In genomic region chr20:49483706-49484101, GRCh38 we compare ENCODE assay signal across 8 cellular contexts. TPM values are rescaled to one million over a fixed set of nuclear protein-coding genes. Genes with fewer than 3 reads are reported as not detected.
DNase-seq lines count a peak whose midpoint lies in the region; ATAC-seq and TF ChIP-seq lines count a peak whose summit lies in the region.

No MANE protein-coding gene starts in this region.

- H3K27ac Mint-ChIP-seq in MCF 10A (ENCODE audit: low read depth, unreplicated experiment) = no peak overlapping the region

- H3K18ac ChIP-seq in mesendoderm (ENCODE audit: low read length) = no peak overlapping the region

- POLR2A ChIA-PET in MCF 10A (lab: Yijun Ruan, JAX) = interaction anchor here (0.6 to 2.2 kb wide), 15 partner anchors 8 to 163 kb away, joined by 3 to 21 read pairs (median 6); no protein-coding TSS in a partner anchor

- no peak overlapping the region for H2BK15ac ChIP-seq in mesendoderm (replicated peaks; ENCODE audit: low read depth)

- peak overlapping the region; percentile 47 for H3K9ac ChIP-seq in mesendoderm (ENCODE audit: low read length)

- ATAC-seq in HG02884 (IDR thresholded peaks at IDR 0.05; ENCODE audit: unreplicated experiment) = no peak
- no peak for ATAC-seq in left colon

- H3K4me3 Mint-ChIP-seq in MCF 10A (ENCODE audit: unreplicated experiment) = peak overlapping the region; percentile 69

- no peaks in the 10 kb centered on the region for H3K79me1 ChIP-seq in mesendoderm (ENCODE audit: low read length)

- intact Hi-C loops in MCF 10A (cut with micrococcal nuclease) = loop anchor here (1.0 to 2.0 kb wide), 5 partner anchors 25 to 149 kb away; no protein-coding TSS in a partner anchor
- intact Hi-C loops in tibial artery (cut with DNase I; ENCODE audit: low total_unique reads) = loop anchor here (2.0 to 5.0 kb wide), 3 partner anchors 49 to 151 kb away; no protein-coding TSS in a partner anchor
- intact Hi-C loops in left colon (cut with DNase I, micrococcal nuclease) = loop anchor here (10.0 kb wide), 1 partner anchor 149 kb away; no protein-coding TSS in a partner anchor

- no peaks in the 10 kb centered on the region for H3K4me1 ChIP-seq in mesendoderm (ENCODE audit: control insufficient read depth, low read depth, low read length)
- H3K4me1 ChIP-seq in tibial artery = peaks cover 0 to 33% (median 22%) of the 10 kb centered on the region in 4 donors

- peak overlapping the region; percentile 30 for H3K4me3 ChIP-seq in mesendoderm (ENCODE audit: low read length)
- peak overlapping the region; percentile 51 to 61 for H3K4me3 ChIP-seq in tibial artery

- H3K27me3 Mint-ChIP-seq in MCF 10A (ENCODE audit: insufficient read depth, unreplicated experiment) = peaks cover 8% of the 10 kb centered on the region

- H3K4ac ChIP-seq in mesendoderm (ENCODE audit: low read depth, low read length) = no peak overlapping the region

- no peak overlapping the region for H2AK5ac ChIP-seq in mesendoderm (ENCODE audit: low read length)

- no peak overlapping the region for H2BK5ac ChIP-seq in mesendoderm (ENCODE audit: low read length)

- peak overlapping the region; percentile 60 for H3K56ac ChIP-seq in mesendoderm (ENCODE audit: low read length)

- no peaks in the 10 kb centered on the region for H3K79me2 ChIP-seq in mesendoderm (ENCODE audit: control insufficient read depth, insufficient read depth, low read length)

- no peaks in the 10 kb centered on the region for H3K36me3 ChIP-seq in mesendoderm (ENCODE audit: control insufficient read depth, insufficient read depth, low read length)
- no peaks in the 10 kb centered on the region for H3K36me3 ChIP-seq in tibial artery

- no peaks in the 10 kb centered on the region for H3K9me3 ChIP-seq in tibial artery

- no peak overlapping the region for H2BK120ac ChIP-seq in mesendoderm (ENCODE audit: low read depth, low read length)

- H3K27ac ChIP-seq in mesendoderm (ENCODE audit: low read depth, low read length) (no peak overlapping the region), tibial artery (no peak overlapping the region)

- peak overlapping the region; percentile 91 for H3K4me2 ChIP-seq in mesendoderm (ENCODE audit: low read length)

- H4K8ac ChIP-seq in mesendoderm (ENCODE audit: low read depth, low read length) = no peak overlapping the region

- TF ChIP-seq CTCF in MCF 10A (IDR thresholded peaks at IDR 0.05; ENCODE audit: unreplicated experiment) = no peak
- TF ChIP-seq CTCF in tibial artery (IDR thresholded peaks at IDR 0.05) = no peak

- CTCF ChIA-PET in MCF 10A (lab: Yijun Ruan, JAX) = interaction anchor here (0.6 to 5.9 kb wide), 48 partner anchors 8 to 181 kb away, joined by 3 to 174 read pairs (median 6); no protein-coding TSS in a partner anchor

- BruUV-seq in MCF 10A (replicated peaks; lab: Mats Ljungman, UMichigan) = no TSS peak

- no peak overlapping the region for H3K23ac ChIP-seq in mesendoderm (ENCODE audit: low read length)

- WGBS in mesendoderm (ENCODE audit: extremely low coverage, insufficient coverage, low lambda C conversion rate) = no CpG with 5 or more reads among the region's 37 CpGs

- no peaks in the 10 kb centered on the region for H3K9me3 Mint-ChIP-seq in MCF 10A (ENCODE audit: unreplicated experiment)

- no peak overlapping the region for H4K5ac ChIP-seq in mesendoderm (ENCODE audit: low read length)

- H3K27me3 ChIP-seq in mesendoderm (ENCODE audit: insufficient read depth, low read length, poor library complexity) = peaks cover 3% of the 10 kb centered on the region
- peaks cover 0 to 25% of the 10 kb centered on the region in 2 donors for H3K27me3 ChIP-seq in tibial artery

- H3K4me1 Mint-ChIP-seq in MCF 10A (ENCODE audit: insufficient read depth, unreplicated experiment) = peaks cover 12% of the 10 kb centered on the region

- peak; percentile 48 for DNase-seq in NCI-H510A treated with DMSO at 0.1 percent for 48 hours (lab: John Stamatoyannopoulos, UW)
- DNase-seq in NCI-H510A (lab: John Stamatoyannopoulos, UW) = no peak
- no peak for DNase-seq in MCF 10A (ENCODE audit: unreplicated experiment)
- no peak for DNase-seq in mesendoderm
- no peak for DNase-seq in tibial artery
- no peak for DNase-seq in left colon
- DNase-seq in SKM-1 (lab: John Stamatoyannopoulos, UW; ENCODE audit: unreplicated experiment) = no peak

- H3K36me3 Mint-ChIP-seq in MCF 10A (ENCODE audit: insufficient read depth, unreplicated experiment) = peaks cover 12% of the 10 kb centered on the region

RNA-seq across cellular contexts. Expression of gene KCNB1, which starts 1.2 kb away (rescaled TPM):
- total RNA-seq in MCF 10A (2022) = 2.8 and 3.0 TPM in 2 replicates
- 0.52 TPM for polyA plus RNA-seq in mesendoderm (2013, experiment 1 of 2)
- polyA plus RNA-seq in mesendoderm (2013, experiment 2 of 2) = 0.53 TPM
- 1 to 10 TPM in 1 of 2 donors, under 1 TPM in 1; 0.24 to 2.0 TPM for total RNA-seq in left colon
